Comparison of ENCODE assay signal across 13 cellular contexts in genomic region chr1:203197625-203198024, GRCh38. TPM values are rescaled to one million over a fixed set of nuclear protein-coding genes. Genes with fewer than 3 reads are reported as not detected.
DNase-seq lines count a peak whose midpoint lies in the region; ATAC-seq and TF ChIP-seq lines count a peak whose summit lies in the region.
"Had no signal": no experiment of that assay in that cellular context is flagged by ENCODE, and none has a peak within 500 bp of the region (broad histone marks: within the 10 kb centered on the region; RNA-seq: fewer than 3 reads in every experiment).

No MANE protein-coding gene starts in this region.

- no peak overlapping the region for H3K4me3 ChIP-seq in BLaER1 treated with 17β-estradiol and CSF1 and Interleukin-3, amounts not matched to agents 10 nM and 100 nM
- no peak overlapping the region for H3K4me3 ChIP-seq in choroid plexus epithelial cell (ENCODE audit: low read depth, low read length)

- no peaks in the 10 kb centered on the region for H3K27me3 ChIP-seq in BLaER1 treated with 17β-estradiol and CSF1 and Interleukin-3, amounts not matched to agents 10 nM and 100 nM

- peak; percentile 94 for DNase-seq in LHCN-M2 (ENCODE audit: low read depth)
- peak; percentile 91 for DNase-seq in choroid plexus epithelial cell (ENCODE audit: low read depth)
- peak; percentile 22 for DNase-seq in omental fat pad (ENCODE audit: low spot score)
- no peak for DNase-seq in cerebellar cortex (ENCODE audit: low spot score)
- no peak for DNase-seq in HPDE6-E6E7 (ENCODE audit: extremely low spot score)
- DNase-seq in NCI-H1105 (lab: John Stamatoyannopoulos, UW), result no peak
- DNase-seq in GM10266 (ENCODE audit: extremely low spot score), result no peak
- DNase-seq: activated CD4-positive, CD25-positive, alpha-beta regulatory T cell treated with anti-CD3 and anti-CD28 coated beads, Interleukin-2, amount 50 U/mL, for 72 hours; activated gamma-delta T cell treated with Interleukin-2 at 50 U/mL for 16 hours; naive thymus-derived CD4-positive, alpha-beta T cell; SHP77 treated with DMSO at 0.1 percent for 48 hours; stimulated activated CD4-positive, alpha-beta T cell treated with anti-CD3 and anti-CD28 coated beads, Interleukin-12 subunit alpha, Interleukin-12 subunit beta, amount 100 ng/mL, for 4 hours had no signal

- peak overlapping the region in 8 of 11 experiments; percentile 12 to 60 (median 36); a peak in 13 of 22 replicates for H3K4me2 ChIP-seq in BLaER1 treated with 17β-estradiol and CSF1 and Interleukin-3, amounts not matched to agents 10 nM and 100 nM

- H4K20me1 ChIP-seq in BLaER1 treated with 17β-estradiol and CSF1 and Interleukin-3, amounts not matched to agents 10 nM and 100 nM, result no peaks in the 10 kb centered on the region

- H3K9me3 ChIP-seq in BLaER1 treated with 17β-estradiol and CSF1 and Interleukin-3, amounts not matched to agents 10 nM and 100 nM (replicated peaks in 1 of 11), result no peaks in the 10 kb centered on the region

- H3K27ac ChIP-seq in BLaER1 treated with 17β-estradiol and CSF1 and Interleukin-3, amounts not matched to agents 10 nM and 100 nM, result no peak overlapping the region

- H3K9ac ChIP-seq in BLaER1 treated with 17β-estradiol and CSF1 and Interleukin-3, amounts not matched to agents 10 nM and 100 nM, result no peak overlapping the region

- peak; percentile 22 for ATAC-seq in omental fat pad (ENCODE audit: low FRiP score)
- ATAC-seq: naive thymus-derived CD4-positive, alpha-beta T cell had no signal

- TF ChIP-seq CTCF in choroid plexus epithelial cell (conservative IDR thresholded peaks at IDR 0.05; ENCODE audit: low read depth, low read length) (no peak), omental fat pad (IDR thresholded peaks at IDR 0.05) (no peak), GM10266 (IDR thresholded peaks at IDR 0.05; ENCODE audit: control insufficient read depth, insufficient read depth, low read depth, missing control alignments) (no peak)

- H3K36me3 ChIP-seq in BLaER1 treated with 17β-estradiol and CSF1 and Interleukin-3, amounts not matched to agents 10 nM and 100 nM, result no peaks in the 10 kb centered on the region

- peaks cover 19 to 59% (median 38%) of the 10 kb centered on the region in 10 experiments; a peak in 19 of 20 replicates for H3K4me1 ChIP-seq in BLaER1 treated with 17β-estradiol and CSF1 and Interleukin-3, amounts not matched to agents 10 nM and 100 nM

RNA-seq across cellular contexts. Expression of gene CHI3L1, which starts 11.1 kb away (rescaled TPM):
- total RNA-seq in LHCN-M2 (2014; rRNA removed), result 0.17 TPM in 1 of 2 replicates, not detected in the other
- 0.44 TPM for polyA plus RNA-seq in LHCN-M2 (2012)
- 100 to 1,000 TPM in 2 of 4 donors, 10 to 100 TPM in 1, under 1 TPM in 1; 0.47 to 338 (median 124) TPM for total RNA-seq in omental fat pad
- polyA plus RNA-seq: naive thymus-derived CD4-positive, alpha-beta T cell had no signal

RNA-seq across cellular contexts. Expression of gene MYBPH, which starts 22.0 kb away (rescaled TPM):
- 2.8 and 13.7 TPM in 2 replicates for total RNA-seq in LHCN-M2 (2014; rRNA removed)
- polyA plus RNA-seq in LHCN-M2 (2012), result 49.5 TPM
- under 1 TPM in 1 of 4 donors, not detected in 3; 0.37 TPM for total RNA-seq in omental fat pad
- total RNA-seq: naive thymus-derived CD4-positive, alpha-beta T cell had no signal
- polyA plus RNA-seq: naive thymus-derived CD4-positive, alpha-beta T cell had no signal

RNA-seq across cellular contexts. Expression of gene CHIT1, which starts 31.8 kb away (rescaled TPM):
- total RNA-seq in LHCN-M2 (2014; rRNA removed) (2.4 and 3.9 TPM in 2 replicates), omental fat pad (10 to 100 TPM in 1 of 4 donors, 1 to 10 TPM in 2, under 1 TPM in 1; 0.19 to 17.7 (median 2.3) TPM)
- 3.3 TPM for polyA plus RNA-seq in LHCN-M2 (2012)
- polyA plus RNA-seq: naive thymus-derived CD4-positive, alpha-beta T cell had no signal

Comparison
In these comparisons a context has a peak if more than half of its experiments do, and no peak if none do; other contexts are left out.
1. DNase-seq: peak in LHCN-M2 (single experiment), choroid plexus epithelial cell (single experiment) and omental fat pad (single experiment); none in cerebellar cortex (single experiment), HPDE6-E6E7 (single experiment), NCI-H1105 (single experiment) and GM10266 (single experiment).